ENCODE assay signal across 1 cellular context in genomic region chr1:36083219-36083618, GRCh38.
TF ChIP-seq lines count a peak whose summit lies in the region.

No MANE protein-coding gene starts in this region.

TF ChIP-seq in HepG2, 621 proteins besides CTCF, POLR2A, EP300 and RAD21:
- TF ChIP-seq ZKSCAN8 (CRISPR knock-in tag; IDR thresholded peaks at IDR 0.05; ENCODE audit: borderline replicate concordance) (no peak), ESRRA (CRISPR knock-in tag; IDR thresholded peaks at IDR 0.05; ENCODE audit: low read depth) (no peak), POLR2AphosphoS2 (IDR thresholded peaks at IDR 0.05; ENCODE audit: low read depth, low read length) (no peak), RFXAP (CRISPR knock-in tag; IDR thresholded peaks at IDR 0.05; ENCODE audit: borderline replicate concordance) (no peak), MTA1 (CRISPR knock-in tag; IDR thresholded peaks at IDR 0.05; ENCODE audit: borderline replicate concordance) (no peak), ZNF441 (CRISPR knock-in tag; IDR thresholded peaks at IDR 0.05; ENCODE audit: borderline replicate concordance) (no peak), HMG20A (CRISPR knock-in tag; IDR thresholded peaks at IDR 0.05; ENCODE audit: borderline replicate concordance) (no peak), ZNF431 (CRISPR knock-in tag; IDR thresholded peaks at IDR 0.05; ENCODE audit: borderline replicate concordance, low read depth) (no peak), HOXD1 (CRISPR knock-in tag; IDR thresholded peaks at IDR 0.05) (no peak), ZBTB20 (CRISPR knock-in tag; IDR thresholded peaks at IDR 0.05; ENCODE audit: borderline replicate concordance, low read depth) (no peak), ZNF788 (CRISPR knock-in tag; IDR thresholded peaks at IDR 0.05; ENCODE audit: borderline replicate concordance) (no peak), ZFAT (CRISPR knock-in tag; conservative IDR thresholded peaks at IDR 0.05) (no peak), ZFP62 (CRISPR knock-in tag; IDR thresholded peaks at IDR 0.05) (no peak), MAFG (CRISPR knock-in tag; IDR thresholded peaks at IDR 0.05) (no peak), ZNF800 (CRISPR knock-in tag; IDR thresholded peaks at IDR 0.05) (no peak), ZBTB40 (IDR thresholded peaks at IDR 0.05) (no peak), ZBTB40 (CRISPR knock-in tag; IDR thresholded peaks at IDR 0.05) (no peak), AKAP8 (CRISPR knock-in tag; IDR thresholded peaks at IDR 0.05) (no peak), KLF11 (CRISPR knock-in tag; IDR thresholded peaks at IDR 0.05) (no peak)
- TF ChIP-seq, protein P1, sequence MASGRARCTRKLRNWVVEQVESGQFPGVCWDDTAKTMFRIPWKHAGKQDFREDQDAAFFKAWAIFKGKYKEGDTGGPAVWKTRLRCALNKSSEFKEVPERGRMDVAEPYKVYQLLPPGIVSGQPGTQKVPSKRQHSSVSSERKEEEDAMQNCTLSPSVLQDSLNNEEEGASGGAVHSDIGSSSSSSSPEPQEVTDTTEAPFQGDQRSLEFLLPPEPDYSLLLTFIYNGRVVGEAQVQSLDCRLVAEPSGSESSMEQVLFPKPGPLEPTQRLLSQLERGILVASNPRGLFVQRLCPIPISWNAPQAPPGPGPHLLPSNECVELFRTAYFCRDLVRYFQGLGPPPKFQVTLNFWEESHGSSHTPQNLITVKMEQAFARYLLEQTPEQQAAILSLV (CRISPR knock-in tag; IDR thresholded peaks at IDR 0.05; ENCODE audit: borderline replicate concordance), result no peak
- TF ChIP-seq, protein P2, sequence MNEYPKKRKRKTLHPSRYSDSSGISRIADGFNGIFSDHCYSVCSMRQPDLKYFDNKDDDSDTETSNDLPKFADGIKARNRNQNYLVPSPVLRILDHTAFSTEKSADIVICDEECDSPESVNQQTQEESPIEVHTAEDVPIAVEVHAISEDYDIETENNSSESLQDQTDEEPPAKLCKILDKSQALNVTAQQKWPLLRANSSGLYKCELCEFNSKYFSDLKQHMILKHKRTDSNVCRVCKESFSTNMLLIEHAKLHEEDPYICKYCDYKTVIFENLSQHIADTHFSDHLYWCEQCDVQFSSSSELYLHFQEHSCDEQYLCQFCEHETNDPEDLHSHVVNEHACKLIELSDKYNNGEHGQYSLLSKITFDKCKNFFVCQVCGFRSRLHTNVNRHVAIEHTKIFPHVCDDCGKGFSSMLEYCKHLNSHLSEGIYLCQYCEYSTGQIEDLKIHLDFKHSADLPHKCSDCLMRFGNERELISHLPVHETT (CRISPR knock-in tag; conservative IDR thresholded peaks at IDR 0.05), result no peak
